ENCODE assay signal across 8 cellular contexts in the genomic region with DNA sequence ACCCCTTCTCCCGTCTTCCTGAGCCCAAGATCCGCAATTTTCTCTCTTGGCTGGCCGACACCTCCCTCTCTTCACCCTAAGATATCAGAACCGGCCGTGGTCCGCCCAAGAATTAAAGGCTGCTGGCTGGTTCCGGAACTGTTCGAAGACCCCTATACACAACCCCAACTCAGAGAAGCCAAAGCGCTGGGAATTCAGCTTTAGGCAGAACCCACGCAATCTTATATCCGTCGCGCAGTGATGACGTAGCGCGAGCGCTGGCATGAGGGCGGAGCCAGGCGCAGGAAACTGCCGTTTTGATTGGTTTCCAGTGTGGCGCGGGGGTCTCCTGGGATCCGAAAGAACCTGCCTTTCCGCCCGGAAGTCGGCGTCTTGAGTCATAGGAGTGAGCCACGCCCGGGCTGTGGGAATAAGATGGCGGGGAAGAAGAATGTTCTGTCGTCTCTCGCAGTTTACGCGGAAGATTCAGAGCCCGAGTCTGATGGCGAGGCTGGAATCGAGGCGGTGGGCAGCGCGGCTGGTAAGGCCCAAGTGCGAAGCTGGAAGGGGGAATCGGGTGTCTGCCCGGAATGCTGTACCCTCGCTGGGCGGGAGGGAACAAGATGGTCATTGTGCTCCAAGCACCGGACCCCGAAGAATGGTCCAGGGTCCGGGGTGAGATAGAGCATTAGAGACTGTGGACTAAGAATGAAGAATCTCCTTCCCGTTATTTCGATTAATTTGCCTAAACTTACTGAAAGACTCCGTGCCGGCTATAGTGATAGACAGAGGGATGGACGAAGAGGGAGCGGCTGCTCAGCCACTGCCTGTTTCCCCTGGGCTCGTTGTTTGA. TPM values are rescaled to one million over a fixed set of nuclear protein-coding genes. Genes with fewer than 3 reads are reported as not detected.
DNase-seq lines count a peak whose midpoint lies in the region; ATAC-seq and TF ChIP-seq lines count a peak whose summit lies in the region.

A gene (minus strand): TSS at position 196 of the 832 bp plus-strand sequence. CDS start 597 bp downstream, outside the sequence.
A gene (plus strand): TSS at position 380 of the 832 bp plus-strand sequence. CDS start 35 bp downstream, at position 415.

- ATAC-seq in GM18502 (IDR thresholded peaks at IDR 0.05; ENCODE audit: poor library complexity, unreplicated experiment) = peak; percentile 70
- peak; percentile 65 for ATAC-seq in HG02973 (IDR thresholded peaks at IDR 0.05; ENCODE audit: unreplicated experiment)
- peak; percentile 99 for ATAC-seq in right cardiac atrium

- H3K4me3 ChIP-seq in ascending aorta (peak within 1 kb of the TSS; percentile 81 to 82), right cardiac atrium (ENCODE audit: low read length) (peak within 1 kb of the TSS; percentile 98), uterus (peak within 1 kb of the TSS; percentile 77 to 93)

- intact Hi-C loops in ascending aorta (cut with DNase I) (loop anchor here (1.0 to 10.0 kb wide), 2 partner anchors 208 to 378 kb away; a partner anchor contains a TSS), right cardiac atrium (cut with DNase I) (loop anchor here in 1 of 4 donors (5.0 kb wide), 1 partner anchor 85 kb away; no protein-coding TSS in a partner anchor), uterus (cut with DNase I; ENCODE audit: low total_unique reads) (no loop called here)

- H3K27me3 ChIP-seq in ascending aorta (no peaks in the 10 kb centered on the region), right cardiac atrium (ENCODE audit: control insufficient read depth, insufficient read depth) (no peaks in the 10 kb centered on the region), uterus (no peaks in the 10 kb centered on the region)

- H3K27ac ChIP-seq in ascending aorta = peak within 1 kb of the TSS; percentile 80 to 96
- H3K27ac ChIP-seq in right cardiac atrium (ENCODE audit: low read length) = peak within 1 kb of the TSS; percentile 96
- H3K27ac ChIP-seq in uterus = peak within 1 kb of the TSS; percentile 86 to 87

- WGBS in right cardiac atrium = under 1% methylated on average over 55 of the region's 55 CpGs

- H3K9me3 ChIP-seq in ascending aorta = no peaks in the 10 kb centered on the region
- no peaks in the 10 kb centered on the region for H3K9me3 ChIP-seq in right cardiac atrium (ENCODE audit: control insufficient read depth, low read length)
- H3K9me3 ChIP-seq in uterus = no peaks in the 10 kb centered on the region

- peak; percentile 43 to 73 for TF ChIP-seq POLR2A in uterus (IDR thresholded peaks at IDR 0.05)

- DNase-seq in NCI-H2029 treated with DMSO at 0.1 percent for 48 hours (lab: John Stamatoyannopoulos, UW) = peak; percentile 82
- DNase-seq in T-helper 22 cell (ENCODE audit: low read depth) = peak; percentile 97
- peak; percentile 88 to 99 for DNase-seq in ascending aorta (ENCODE audit: low spot score in 2 of 2)
- DNase-seq in right cardiac atrium = peak; percentile 98 to 99 (median 99)
- DNase-seq in pulmonary artery endothelial cell (ENCODE audit: low read depth, low spot score) = peak; percentile 94
- DNase-seq in uterus = peak; percentile 98

- H3K4me1 ChIP-seq in ascending aorta (peaks cover 10 to 16% of the 10 kb centered on the region in 2 donors), right cardiac atrium (ENCODE audit: control insufficient read depth, insufficient read depth, low read length) (no peaks in the 10 kb centered on the region), uterus (peaks cover 5 to 11% of the 10 kb centered on the region in 2 donors)

- no peak for TF ChIP-seq CTCF in ascending aorta (IDR thresholded peaks at IDR 0.05)
- TF ChIP-seq CTCF in uterus (IDR thresholded peaks at IDR 0.05) = peak in 1 of 4 experiments; percentile 28

- H3K36me3 ChIP-seq in ascending aorta (peaks cover 32 to 38% of the 10 kb centered on the region in 2 donors), uterus (no peaks in the 10 kb centered on the region)

RNA-seq across cellular contexts. Expression of the first gene that starts in this region (rescaled TPM):
- total RNA-seq in ascending aorta = 7.6 TPM
- 10 to 100 TPM in 3 of 4 donors, 1 to 10 TPM in 1; 7.9 to 19.9 (median 14.8) TPM for total RNA-seq in right cardiac atrium
- 13.5 TPM for polyA plus RNA-seq in right cardiac atrium
- 12.0 and 20.2 TPM in 2 replicates for total RNA-seq in pulmonary artery endothelial cell
- 10 to 100 TPM in 2 of 4 donors, 1 to 10 TPM in 1, under 1 TPM in 1; 0.59 to 22.7 (median 11.9) TPM for total RNA-seq in uterus

RNA-seq across cellular contexts. Expression of the second gene that starts in this region (rescaled TPM):
- total RNA-seq in ascending aorta (70.9 TPM), right cardiac atrium (10 to 100 TPM; 51.0 to 66.5 (median 56.3) TPM), pulmonary artery endothelial cell (66.7 and 95.2 TPM in 2 replicates), uterus (10 to 100 TPM; 14.1 to 87.7 (median 64.7) TPM)
- polyA plus RNA-seq in right cardiac atrium = 58.5 TPM

Comparison
In these comparisons a context has a peak if more than half of its experiments do, and no peak if none do; other contexts are left out.
1. Peak in every context shown above with its lines: DNase-seq, ATAC-seq, H3K4me3 ChIP-seq and H3K27ac ChIP-seq.